In genomic region chr1:169110265-169110664, GRCh38 we compare ENCODE assay signal across 9 cellular contexts. TPM values are rescaled to one million over a fixed set of nuclear protein-coding genes. Genes with fewer than 3 reads are reported as not detected.
A peak's percentile ranks its signal among the peaks of the same experiment; 100 is the strongest.
DNase-seq lines count a peak whose midpoint lies in the region; ATAC-seq, FAIRE-seq and TF ChIP-seq lines count a peak whose summit lies in the region.
"Had no signal": no experiment of that assay in that cellular context is flagged by ENCODE, and none has a peak within 500 bp of the region (broad histone marks: within the 10 kb centered on the region; RNA-seq: fewer than 3 reads in every experiment).

No MANE protein-coding gene starts in this region.

- no peak overlapping the region for H4K91ac ChIP-seq in H9 (ENCODE audit: insufficient read length, low read depth, low read length)

- no peak overlapping the region for H2BK15ac ChIP-seq in H9 (ENCODE audit: low read depth, low read length)

- peaks cover 25 to 41% (median 40%) of the 10 kb centered on the region in 3 experiments; a peak in 6 of 7 replicates for H3K36me3 Mint-ChIP-seq in H9 (ENCODE audit: insufficient read depth in 1 of 3, low read depth in 3 of 3)
- H3K36me3 Mint-ChIP-seq in activated T-helper 1 cell treated with anti-CD3 and anti-CD28 coated beads, Interleukin-12 subunit alpha, Interleukin-12 subunit beta, Interleukin-2, Interleukin-4 antibody, amounts not matched to agents 30 ng/mL and 10 ng/mL and 1 ng/mL, durations not matched to agents 14 hours and 24 hours and 36 hours (ENCODE audit: low read depth), result peaks cover 21% of the 10 kb centered on the region

- H3K4me1 ChIP-seq in H9 (ENCODE audit: insufficient read depth, low read length) (peaks cover 11% of the 10 kb centered on the region; the same call in 1 of the 2 replicates), right cardiac atrium (ENCODE audit: control insufficient read depth, insufficient read depth, low read length) (peaks cover 8% of the 10 kb centered on the region), small intestine (ENCODE audit: control insufficient read depth in 2 of 2, insufficient read depth in 1 of 2, low read depth in 1 of 2, low read length in 1 of 2) (peaks cover under 1 to 2% of the 10 kb centered on the region in 2 donors)

- no peak overlapping the region for H3K23ac ChIP-seq in H9 (ENCODE audit: insufficient read length, low read depth, low read length)

- no peaks in the 10 kb centered on the region for H3K27me3 ChIP-seq in H9 (ENCODE audit: insufficient read depth, low read length)
- H3K27me3 ChIP-seq in right cardiac atrium (ENCODE audit: control insufficient read depth, insufficient read depth), result no peaks in the 10 kb centered on the region
- H3K27me3 ChIP-seq in small intestine (ENCODE audit: control insufficient read depth in 2 of 2, insufficient read depth in 2 of 2, low read length in 2 of 2), result no peaks in the 10 kb centered on the region

- no peak for FAIRE-seq in small intestine (lab: Jason Lieb, UNC)

- H3K9me3 Mint-ChIP-seq in H9, result no peaks in the 10 kb centered on the region; a peak in 1 of 5 replicates
- H3K9me3 Mint-ChIP-seq in activated T-helper 1 cell treated with anti-CD3 and anti-CD28 coated beads, Interleukin-12 subunit alpha, Interleukin-12 subunit beta, Interleukin-2, Interleukin-4 antibody, amounts not matched to agents 30 ng/mL and 10 ng/mL and 1 ng/mL, durations not matched to agents 14 hours and 24 hours and 36 hours, result no peaks in the 10 kb centered on the region

- H3K36me3 ChIP-seq in small intestine (ENCODE audit: control insufficient read depth in 2 of 2, insufficient read depth in 2 of 2, low read length in 2 of 2), result peaks cover 0 to 11% of the 10 kb centered on the region in 2 donors

- peak overlapping the region; percentile 2 for H3K4me2 ChIP-seq in H9 (ENCODE audit: insufficient read depth, insufficient read length, low read length)

- no peak overlapping the region for H2BK5ac ChIP-seq in H9 (ENCODE audit: insufficient read length, low read length)

- H3K9me3 ChIP-seq in H9 (ENCODE audit: control insufficient read depth, low read depth, low read length), result no peaks in the 10 kb centered on the region
- H3K9me3 ChIP-seq in right cardiac atrium (ENCODE audit: control insufficient read depth, low read length), result no peaks in the 10 kb centered on the region
- no peaks in the 10 kb centered on the region for H3K9me3 ChIP-seq in small intestine (ENCODE audit: control insufficient read depth, low read depth)

- ATAC-seq in right cardiac atrium (no peak), HG03139 (IDR thresholded peaks at IDR 0.05; ENCODE audit: unreplicated experiment) (no peak)

- H4K20me1 ChIP-seq in H9 (ENCODE audit: control insufficient read depth, insufficient read depth, insufficient read length), result no peaks in the 10 kb centered on the region

- no peak overlapping the region for H4K8ac ChIP-seq in H9 (replicated peaks; ENCODE audit: insufficient read length, low read depth, low read length)

- H4K5ac ChIP-seq in H9 (ENCODE audit: insufficient read length, low read depth, low read length), result no peak overlapping the region

- H3K9ac ChIP-seq in H9 (ENCODE audit: extremely low read depth, insufficient read length, low read length), result no peak overlapping the region

- no peak overlapping the region for H2AFZ ChIP-seq in H9 (ENCODE audit: low read length)

- no peak overlapping the region for H3T11ph ChIP-seq in H9 (ENCODE audit: low read length)

- no CpG with 5 or more reads among the region's 3 CpGs for WGBS in H9 (ENCODE audit: extremely low coverage, insufficient read length, low lambda C conversion rate)
- WGBS in right cardiac atrium, result 11% methylated on average over 3 of the region's 3 CpGs
- whole genome bisulfite sequencing in small intestine, 3 donors, result 0 to 26% (median 20%) methylated on average over 3 of the region's 3 CpGs

- no peaks in the 10 kb centered on the region; the same call in 1 of the 2 replicates for H3K27me3 Mint-ChIP-seq in H9 (ENCODE audit: low read depth)
- H3K27me3 Mint-ChIP-seq in activated T-helper 1 cell treated with anti-CD3 and anti-CD28 coated beads, Interleukin-12 subunit alpha, Interleukin-12 subunit beta, Interleukin-2, Interleukin-4 antibody, amounts not matched to agents 30 ng/mL and 10 ng/mL and 1 ng/mL, durations not matched to agents 14 hours and 24 hours and 36 hours (ENCODE audit: insufficient read depth), result no peaks in the 10 kb centered on the region

- H3K18ac ChIP-seq in H9 (ENCODE audit: insufficient read length, low read depth, low read length), result no peak overlapping the region

- no peak overlapping the region for H3K4ac ChIP-seq in H9 (ENCODE audit: low read depth, low read length)

- no peak overlapping the region for H2AK5ac ChIP-seq in H9 (ENCODE audit: insufficient read length, low read length)

- intact Hi-C loops in activated T-helper 1 cell treated with anti-CD3 and anti-CD28 coated beads, Interleukin-12 subunit alpha, Interleukin-12 subunit beta, Interleukin-2, Interleukin-4 antibody, amounts not matched to agents 30 ng/mL and 10 ng/mL and 1 ng/mL, durations not matched to agents 14 hours and 24 hours and 36 hours (cut with micrococcal nuclease), result no loop called here
- intact Hi-C loops in right cardiac atrium (cut with DNase I), result loop anchor here in 1 of 4 donors (10.0 kb wide), 1 partner anchor 385 kb away; the partner anchor contains the start of gene DPT

- H3K4me3 ChIP-seq in right cardiac atrium (ENCODE audit: low read length) (peak overlapping the region; percentile 90), small intestine (ENCODE audit: low read depth in 1 of 2, low read length in 2 of 2) (peak overlapping the region in 1 of 2 donors; percentile 97)

- H3K4me1 Mint-ChIP-seq in H9, result peaks cover 50 to 60% of the 10 kb centered on the region in 2 experiments
- peaks cover 47% of the 10 kb centered on the region for H3K4me1 Mint-ChIP-seq in activated T-helper 1 cell treated with anti-CD3 and anti-CD28 coated beads, Interleukin-12 subunit alpha, Interleukin-12 subunit beta, Interleukin-2, Interleukin-4 antibody, amounts not matched to agents 30 ng/mL and 10 ng/mL and 1 ng/mL, durations not matched to agents 14 hours and 24 hours and 36 hours (ENCODE audit: low read depth)

- H3K14ac ChIP-seq in H9 (ENCODE audit: insufficient read depth, low read length), result no peak overlapping the region

- H3K23me2 ChIP-seq in H9 (ENCODE audit: insufficient read length, low read depth, low read length, poor library complexity, severe bottlenecking), result peaks cover 11% of the 10 kb centered on the region

- H3K4me3 Mint-ChIP-seq in H9, result peak overlapping the region in 1 of 2 experiments; percentile 37; a peak in 2 of 5 replicates
- peak overlapping the region; percentile 35 for H3K4me3 Mint-ChIP-seq in activated T-helper 1 cell treated with anti-CD3 and anti-CD28 coated beads, Interleukin-12 subunit alpha, Interleukin-12 subunit beta, Interleukin-2, Interleukin-4 antibody, amounts not matched to agents 30 ng/mL and 10 ng/mL and 1 ng/mL, durations not matched to agents 14 hours and 24 hours and 36 hours

- no peaks in the 10 kb centered on the region for H3K79me1 ChIP-seq in H9 (ENCODE audit: insufficient read depth, low read depth, low read length, poor library complexity, severe bottlenecking)

- no peak for DNase-seq in H9
- no peak for DNase-seq in activated T-helper 1 cell treated with anti-CD3 and anti-CD28 coated beads, Interleukin-12 subunit alpha, Interleukin-12 subunit beta, Interleukin-2, Interleukin-4 antibody, amounts not matched to agents 30 ng/mL and 10 ng/mL and 1 ng/mL, durations not matched to agents 14 hours and 24 hours and 36 hours (ENCODE audit: low spot score)
- no peak for DNase-seq in right cardiac atrium
- DNase-seq in small intestine, result peak; percentile 77
- DNase-seq in GOT3 (lab: John Stamatoyannopoulos, UW), result no peak
- DNase-seq in stimulated activated CD4-positive, alpha-beta T cell treated with anti-CD3 and anti-CD28 coated beads, Interleukin-4, amount 100 ng/mL, for 24 hours, result no peak
- DNase-seq in putamen (ENCODE audit: low spot score), result no peak
- DNase-seq: activated gamma-delta T cell treated with Interleukin-2 at 50 U/mL for 16 hours had no signal

- H3K79me2 ChIP-seq in H9 (ENCODE audit: insufficient read depth, low read length), result peaks cover 33% of the 10 kb centered on the region; the same call in 1 of the 2 replicates

- no peak for TF ChIP-seq CTCF in H9 (conservative IDR thresholded peaks at IDR 0.05)

- H2BK12ac ChIP-seq in H9 (ENCODE audit: insufficient read length, low read depth, low read length), result no peak overlapping the region

- H2BK120ac ChIP-seq in H9 (ENCODE audit: low read depth, low read length, poor library complexity, severe bottlenecking), result no peak overlapping the region

- H3K27ac ChIP-seq in H9 (ENCODE audit: insufficient read length, low read depth, low read length), result no peak overlapping the region
- peak overlapping the region; percentile 69 for H3K27ac ChIP-seq in right cardiac atrium (ENCODE audit: low read length)
- peak overlapping the region; percentile 92 to 99 for H3K27ac ChIP-seq in small intestine (ENCODE audit: low read depth in 1 of 2, low read length in 1 of 2)

- H3K56ac ChIP-seq in H9 (ENCODE audit: insufficient read length, low read depth, low read length), result no peak overlapping the region

- H2BK20ac ChIP-seq in H9 (ENCODE audit: low read depth, low read length, poor library complexity, severe bottlenecking), result no peak overlapping the region

- H3K27ac Mint-ChIP-seq in H9, result peak overlapping the region in 2 of 3 experiments; percentile 21 to 27; a peak in 3 of 7 replicates
- no peak overlapping the region for H3K27ac Mint-ChIP-seq in activated T-helper 1 cell treated with anti-CD3 and anti-CD28 coated beads, Interleukin-12 subunit alpha, Interleukin-12 subunit beta, Interleukin-2, Interleukin-4 antibody, amounts not matched to agents 30 ng/mL and 10 ng/mL and 1 ng/mL, durations not matched to agents 14 hours and 24 hours and 36 hours

RNA-seq across cellular contexts. Expression of gene ATP1B1, which starts 3.8 kb away (rescaled TPM):
- 42.2 and 44.4 TPM in 2 replicates for total RNA-seq in H9 (2021)
- total RNA-seq in activated T-helper 1 cell treated with anti-CD3 and anti-CD28 coated beads, Interleukin-12 subunit alpha, Interleukin-12 subunit beta, Interleukin-2, Interleukin-4 antibody, amounts not matched to agents 30 ng/mL and 10 ng/mL and 1 ng/mL, durations not matched to agents 14 hours and 24 hours and 36 hours, result 12.3 TPM in 2 replicates
- 100 to 1,000 TPM; 222 to 294 (median 268) TPM for total RNA-seq in right cardiac atrium
- 189 TPM for polyA plus RNA-seq in right cardiac atrium
- 100 to 1,000 TPM; 216 to 240 (median 238) TPM for polyA plus RNA-seq in small intestine
